23 cellular contexts compared by ENCODE assay signal in the genomic region with DNA sequence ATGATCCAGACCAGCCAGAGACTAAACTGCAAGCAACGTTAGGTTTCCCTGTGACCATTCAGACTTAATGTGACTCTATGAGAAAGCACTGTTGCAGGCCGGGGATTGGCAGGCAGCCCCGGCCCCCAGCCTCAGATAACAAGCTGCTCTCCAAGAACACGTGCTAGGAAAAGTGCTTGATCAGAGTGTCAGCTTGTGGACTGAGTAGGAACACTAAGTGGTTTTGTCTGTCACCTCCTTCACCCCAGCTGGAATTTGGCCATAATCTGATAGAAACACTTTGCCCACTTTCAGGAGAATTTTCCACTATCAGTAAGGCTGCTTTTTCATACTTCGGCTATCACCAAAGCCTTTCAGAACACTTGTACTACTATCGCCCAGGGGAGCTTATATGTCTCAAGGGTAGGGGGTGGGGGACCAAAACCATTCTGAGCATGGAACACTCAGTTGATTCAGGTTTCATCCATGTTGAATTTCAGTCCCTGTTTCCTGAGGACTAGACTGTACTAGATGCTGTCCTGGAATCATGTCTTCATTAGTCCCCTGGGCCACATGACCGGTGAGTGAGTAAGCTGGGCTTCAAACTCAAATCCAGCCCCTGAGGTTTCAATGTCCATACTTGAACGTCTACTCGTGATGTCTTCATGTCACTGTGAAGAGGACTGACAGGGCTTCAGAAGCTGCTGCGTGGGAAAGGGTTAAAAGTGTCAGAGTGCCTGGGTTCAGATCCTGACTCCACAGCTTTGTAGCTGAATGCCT.
DNase-seq lines count a peak whose midpoint lies in the region; ATAC-seq and TF ChIP-seq lines count a peak whose summit lies in the region.
"Had no signal": no experiment of that assay in that cellular context is flagged by ENCODE, and none has a peak within 500 bp of the region (broad histone marks: within the 10 kb centered on the region; RNA-seq: fewer than 3 reads in every experiment).

No MANE protein-coding gene starts in this region.

- no peaks in the 10 kb centered on the region for H3K36me3 Mint-ChIP-seq in activated T-cell treated with anti-CD3 and anti-CD28 coated beads, Interleukin-2, amount 50 U/mL, for 24 hours (ENCODE audit: low read depth)
- H3K36me3 Mint-ChIP-seq: activated naive CD8-positive, alpha-beta T cell; memory B cell; stimulated activated effector memory CD8-positive, alpha-beta T cell treated with anti-CD3 and anti-CD28 coated beads, Interleukin-12 subunit alpha, Interleukin-12 subunit beta, amount 100 ng/mL, for 72 hours had no signal

- no peak overlapping the region for H3K4me3 ChIP-seq in fibroblast of mammary gland (ENCODE audit: control insufficient read depth, low read depth, low read length)
- H3K4me3 ChIP-seq in osteoblast (ENCODE audit: insufficient read depth, low read length) = no peak overlapping the region
- H3K4me3 ChIP-seq: BLaER1, body of pancreas, heart right ventricle, thyroid gland had no signal

- TF ChIP-seq CTCF in fibroblast of mammary gland (conservative IDR thresholded peaks at IDR 0.05; ENCODE audit: control insufficient read depth, insufficient read depth, low read depth, low read length) (no peak), osteoblast (IDR thresholded peaks at IDR 0.05; ENCODE audit: extremely low read depth, low read depth, low read length) (no peak)

- peaks cover 24% of the 10 kb centered on the region for H3K27me3 Mint-ChIP-seq in stimulated activated naive CD8-positive, alpha-beta T cell treated with anti-CD3 and anti-CD28 coated beads, Interleukin-15, amount 100 ng/mL, for 72 hours
- H3K27me3 Mint-ChIP-seq in activated T-cell treated with anti-CD3 and anti-CD28 coated beads, Interleukin-2, amount 50 U/mL, for 24 hours = peaks cover 18% of the 10 kb centered on the region

- no peaks in the 10 kb centered on the region for H3K36me3 ChIP-seq in osteoblast (ENCODE audit: insufficient read depth, low read length)
- H3K36me3 ChIP-seq: BLaER1, heart right ventricle, thyroid gland had no signal

- no peaks in the 10 kb centered on the region for H4K20me1 ChIP-seq in osteoblast (ENCODE audit: insufficient read depth, low read length)
- H4K20me1 ChIP-seq: BLaER1 had no signal

- H3K9me3 Mint-ChIP-seq in stimulated activated naive CD8-positive, alpha-beta T cell treated with anti-CD3 and anti-CD28 coated beads, Interleukin-15, amount 100 ng/mL, for 72 hours = no peaks in the 10 kb centered on the region
- H3K9me3 Mint-ChIP-seq in activated T-cell treated with anti-CD3 and anti-CD28 coated beads, Interleukin-2, amount 50 U/mL, for 24 hours = no peaks in the 10 kb centered on the region
- H3K9me3 Mint-ChIP-seq: memory B cell; stimulated activated effector memory CD8-positive, alpha-beta T cell treated with anti-CD3 and anti-CD28 coated beads, Interleukin-12 subunit alpha, Interleukin-12 subunit beta, amount 100 ng/mL, for 72 hours had no signal

- DNase-seq in NCI-H2227 (lab: John Stamatoyannopoulos, UW; ENCODE audit: unreplicated experiment) = peak; percentile 13
- DNase-seq in NCI-H2227 treated with DMSO at 0.1 percent for 48 hours (lab: John Stamatoyannopoulos, UW) = no peak
- peak; percentile 26 for DNase-seq in UCSD-AML1 (lab: John Stamatoyannopoulos, UW; ENCODE audit: unreplicated experiment)
- DNase-seq in fibroblast of mammary gland (ENCODE audit: low read depth) = peak; percentile 57
- no peak for DNase-seq in osteoblast (ENCODE audit: insufficient read length, low spot score, missing footprints)
- DNase-seq in activated effector memory CD4-positive, alpha-beta T cell treated with anti-CD3 and anti-CD28 coated beads, Interleukin-2, amount 50 U/mL, for 16 hours = no peak
- no peak for DNase-seq in stimulated activated naive CD8-positive, alpha-beta T cell treated with anti-CD3 and anti-CD28 coated beads, Interleukin-15, amount 100 ng/mL, for 72 hours
- DNase-seq in activated T-cell treated with anti-CD3 and anti-CD28 coated beads, Interleukin-2, amount 50 U/mL, for 24 hours = no peak
- DNase-seq: activated CD4-positive, alpha-beta T cell treated with anti-CD3 and anti-CD28 coated beads, Interleukin-2, amount 50 U/mL, for 48 hours; activated T-cell treated with anti-CD3 and anti-CD28 coated beads, Interleukin-2, amount 50 U/mL, for 1 hour; body of pancreas; NCI-H146; NCI-H345; NK-92 treated with Interleukin-12 subunit alpha and Interleukin-12 subunit beta, amount 100 ng/mL, for 24 hours; retina had no signal

- no peaks in the 10 kb centered on the region for H3K27me3 ChIP-seq in osteoblast (ENCODE audit: insufficient read depth, low read length)
- H3K27me3 ChIP-seq: BLaER1, body of pancreas, thyroid gland had no signal

- H2AFZ ChIP-seq in osteoblast (ENCODE audit: low read length) = peak overlapping the region; percentile 5

- no peak for ATAC-seq in stimulated activated naive CD8-positive, alpha-beta T cell treated with anti-CD3 and anti-CD28 coated beads, Interleukin-15, amount 100 ng/mL, for 72 hours
- ATAC-seq: body of pancreas; esophagus mucosa; stimulated activated effector memory CD8-positive, alpha-beta T cell treated with anti-CD3 and anti-CD28 coated beads, Interleukin-12 subunit alpha, Interleukin-12 subunit beta, amount 100 ng/mL, for 72 hours had no signal

- no peak overlapping the region for H3K27ac Mint-ChIP-seq in stimulated activated naive CD8-positive, alpha-beta T cell treated with anti-CD3 and anti-CD28 coated beads, Interleukin-15, amount 100 ng/mL, for 72 hours
- no peak overlapping the region for H3K27ac Mint-ChIP-seq in activated T-cell treated with anti-CD3 and anti-CD28 coated beads, Interleukin-2, amount 50 U/mL, for 24 hours
- H3K27ac Mint-ChIP-seq: activated naive CD8-positive, alpha-beta T cell; memory B cell; stimulated activated effector memory CD8-positive, alpha-beta T cell treated with anti-CD3 and anti-CD28 coated beads, Interleukin-12 subunit alpha, Interleukin-12 subunit beta, amount 100 ng/mL, for 72 hours had no signal

- H3K9me3 ChIP-seq in osteoblast (ENCODE audit: low read depth, low read length) = no peaks in the 10 kb centered on the region
- H3K9me3 ChIP-seq: BLaER1, body of pancreas, heart right ventricle, thyroid gland had no signal

- no peak overlapping the region for H3K27ac ChIP-seq in osteoblast (ENCODE audit: low read depth, low read length)
- H3K27ac ChIP-seq: BLaER1, body of pancreas, heart right ventricle, thyroid gland, VCaP had no signal

- no peak overlapping the region for H3K4me2 ChIP-seq in osteoblast (ENCODE audit: insufficient read depth, low read length)
- H3K4me2 ChIP-seq: BLaER1 had no signal

- H3K4me3 Mint-ChIP-seq in stimulated activated naive CD8-positive, alpha-beta T cell treated with anti-CD3 and anti-CD28 coated beads, Interleukin-15, amount 100 ng/mL, for 72 hours = no peak overlapping the region
- no peak overlapping the region for H3K4me3 Mint-ChIP-seq in activated T-cell treated with anti-CD3 and anti-CD28 coated beads, Interleukin-2, amount 50 U/mL, for 24 hours
- H3K4me3 Mint-ChIP-seq: activated naive CD8-positive, alpha-beta T cell; memory B cell; stimulated activated effector memory CD8-positive, alpha-beta T cell treated with anti-CD3 and anti-CD28 coated beads, Interleukin-12 subunit alpha, Interleukin-12 subunit beta, amount 100 ng/mL, for 72 hours had no signal

- H3K79me2 ChIP-seq in osteoblast (ENCODE audit: insufficient read depth, low read length) = no peaks in the 10 kb centered on the region

- peaks cover 9% of the 10 kb centered on the region for H3K4me1 Mint-ChIP-seq in stimulated activated naive CD8-positive, alpha-beta T cell treated with anti-CD3 and anti-CD28 coated beads, Interleukin-15, amount 100 ng/mL, for 72 hours
- peaks cover 10% of the 10 kb centered on the region for H3K4me1 Mint-ChIP-seq in activated T-cell treated with anti-CD3 and anti-CD28 coated beads, Interleukin-2, amount 50 U/mL, for 24 hours (ENCODE audit: low read depth)

- peaks cover 37% of the 10 kb centered on the region for H3K4me1 ChIP-seq in osteoblast (ENCODE audit: insufficient read depth, low read length)
- H3K4me1 ChIP-seq: body of pancreas, thyroid gland had no signal

Comparison
In these comparisons a context has a peak if more than half of its experiments do, and no peak if none do; other contexts are left out.
1. DNase-seq: peak in NCI-H2227 (single experiment), UCSD-AML1 (single experiment) and fibroblast of mammary gland (single experiment); none in NCI-H2227 treated with DMSO at 0.1 percent for 48 hours (single experiment), osteoblast (single experiment), activated effector memory CD4-positive, alpha-beta T cell treated with anti-CD3 and anti-CD28 coated beads, Interleukin-2, amount 50 U/mL, for 16 hours (single experiment), stimulated activated naive CD8-positive, alpha-beta T cell treated with anti-CD3 and anti-CD28 coated beads, Interleukin-15, amount 100 ng/mL, for 72 hours (0 of 2) and activated T-cell treated with anti-CD3 and anti-CD28 coated beads, Interleukin-2, amount 50 U/mL, for 24 hours (single experiment).